Comparison of ENCODE assay signal across 8 cellular contexts in the genomic region with DNA sequence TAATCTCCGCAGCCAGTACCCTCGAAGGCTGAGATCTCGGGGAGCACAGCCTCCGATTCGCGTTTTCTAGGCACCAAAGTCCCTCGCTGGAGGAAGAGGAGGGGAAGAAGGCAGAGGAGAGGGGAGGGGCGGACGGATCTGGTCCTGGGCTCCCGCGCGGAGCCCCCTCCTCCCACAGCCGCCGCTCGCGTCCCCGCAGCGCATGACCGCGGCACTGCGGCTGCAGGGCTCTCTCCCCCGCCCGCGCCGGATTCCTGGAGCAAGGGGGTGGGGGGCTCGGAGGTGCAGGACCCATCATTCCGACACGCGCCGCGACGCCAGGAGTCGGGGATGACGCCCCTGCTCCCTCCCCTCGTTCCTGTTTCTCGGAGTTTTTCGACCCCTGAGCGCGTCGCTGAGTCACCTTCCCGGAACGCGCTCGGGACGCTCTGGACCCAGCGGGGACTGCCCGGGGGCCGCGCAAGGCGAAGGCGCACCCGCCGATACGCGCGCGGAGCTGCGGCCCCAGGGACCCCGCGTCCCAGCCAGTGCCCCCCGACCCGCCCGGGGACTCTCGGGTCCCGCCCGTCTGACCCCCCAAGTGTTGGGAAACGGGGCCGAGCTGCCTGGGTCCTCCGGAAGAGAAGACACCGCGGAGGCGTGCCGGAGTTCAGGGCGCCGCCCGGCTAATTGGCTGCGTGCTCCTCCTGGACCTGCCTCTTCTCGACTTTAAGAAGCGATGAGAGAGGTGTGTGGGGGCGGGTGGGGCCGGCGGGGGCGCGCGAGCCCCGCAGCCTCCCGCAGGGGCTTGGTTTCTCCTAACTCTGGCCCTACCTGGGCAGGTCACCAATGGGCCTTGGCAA. TPM values are rescaled to one million over a fixed set of nuclear protein-coding genes. Genes with fewer than 3 reads are reported as not detected.
A peak's percentile ranks its signal among the peaks of the same experiment; 100 is the strongest.
DNase-seq lines count a peak whose midpoint lies in the region; ATAC-seq and TF ChIP-seq lines count a peak whose summit lies in the region.

No MANE protein-coding gene starts in this region.

- peak overlapping the region; percentile 92 for H3K4me3 Mint-ChIP-seq in CD4-positive, alpha-beta T cell

- TF ChIP-seq CTCF in CD4-positive, alpha-beta T cell (IDR thresholded peaks at IDR 0.05): no peak
- TF ChIP-seq CTCF in HFF-Myc (IDR thresholded peaks at IDR 0.05; ENCODE audit: low read depth, low read length, missing control alignments) (no peak), body of pancreas (IDR thresholded peaks at IDR 0.05) (no peak)

- no peak overlapping the region for H3K27ac Mint-ChIP-seq in CD4-positive, alpha-beta T cell

- ATAC-seq in CD4-positive, alpha-beta T cell (ENCODE audit: poor library complexity): peak; percentile 60
- ATAC-seq in body of pancreas: peak; percentile 18
- ATAC-seq in HG03460 (IDR thresholded peaks at IDR 0.05; ENCODE audit: unreplicated experiment): no peak

- peak in 2 of 3 donors; percentile 35 to 52 for TF ChIP-seq POLR2A in body of pancreas (IDR thresholded peaks at IDR 0.05)

- H3K9me3 ChIP-seq in CD4-positive, alpha-beta T cell (ENCODE audit: control insufficient read depth, low read length): no peaks in the 10 kb centered on the region
- no peaks in the 10 kb centered on the region for H3K9me3 ChIP-seq in body of pancreas

- POLR2A ChIA-PET in CD4-positive, alpha-beta T cell (lab: Charles Lee): interaction anchor here (0.7 to 4.8 kb wide), 7 partner anchors 16 to 403 kb away, joined by 3 to 37 read pairs (median 3); a partner anchor contains a TSS

- no peak overlapping the region for H3K27ac ChIP-seq in CD4-positive, alpha-beta T cell (ENCODE audit: low read depth, low read length)
- peak overlapping the region; percentile 66 to 93 (median 86) for H3K27ac ChIP-seq in body of pancreas

- intact Hi-C loops in CD4-positive, alpha-beta T cell (cut with DNase I, micrococcal nuclease): loop anchor here in 1 of 2 experiments (10.0 kb wide), 1 partner anchor 398 kb away; no protein-coding TSS in a partner anchor
- intact Hi-C loops in body of pancreas (cut with DNase I): no loop called here

- DNase-seq in CD4-positive, alpha-beta T cell: peak; percentile 22 to 65 (median 43)
- DNase-seq in HFF-Myc (ENCODE audit: extremely low read depth, low read depth) (no peak), T-helper 1 cell (peak in 3 of 5 donors; percentile 28 to 75 (median 33)), body of pancreas (peak; percentile 40 to 59 (median 47)), islet precursor cell (peak; percentile 97), NCI-H774 (lab: John Stamatoyannopoulos, UW) (no peak)
- DNase-seq in stimulated activated CD4-positive, alpha-beta T cell treated with anti-CD3 and anti-CD28 coated beads, Interleukin-1b, Interleukin-23, amount 100 ng/mL, for 48 hours: peak; percentile 69

- H3K27me3 ChIP-seq in CD4-positive, alpha-beta T cell (ENCODE audit: control insufficient read depth, insufficient read depth, low read length): peaks cover 4% of the 10 kb centered on the region
- H3K27me3 ChIP-seq in body of pancreas: no peaks in the 10 kb centered on the region

- no peaks in the 10 kb centered on the region for H3K36me3 Mint-ChIP-seq in CD4-positive, alpha-beta T cell (ENCODE audit: low read depth)

- peaks cover 4% of the 10 kb centered on the region for H3K27me3 Mint-ChIP-seq in CD4-positive, alpha-beta T cell

- H3K4me3 ChIP-seq in HFF-Myc (replicated peaks; ENCODE audit: low read depth, low read length): peak overlapping the region; percentile 66
- peak overlapping the region; percentile 28 to 56 for H3K4me3 ChIP-seq in body of pancreas

- CTCF ChIA-PET in CD4-positive, alpha-beta T cell (lab: Charles Lee): interaction anchor here (3.6 kb wide), 1 partner anchor 15 kb away, joined by 31 read pairs; no protein-coding TSS in a partner anchor

- no peaks in the 10 kb centered on the region for H3K36me3 ChIP-seq in body of pancreas (replicated peaks in 1 of 2; ENCODE audit: insufficient read depth in 1 of 2, low read depth in 2 of 2)

- H3K4me1 ChIP-seq in body of pancreas: peaks cover 41% of the 10 kb centered on the region

- peaks cover 6% of the 10 kb centered on the region for H3K4me1 Mint-ChIP-seq in CD4-positive, alpha-beta T cell (ENCODE audit: low read depth)

- WGBS in body of pancreas, 2 donors: 1% methylated on average over 80 of the region's 87 CpGs; no CpG with 5 or more reads in 1 of the 2 donors

- H3K9me3 Mint-ChIP-seq in CD4-positive, alpha-beta T cell: no peaks in the 10 kb centered on the region

RNA-seq across cellular contexts. Expression of a gene that starts 1.4 kb away (rescaled TPM):
- 1 to 10 TPM in 1 of 2 experiments, under 1 TPM in 1; 0.45 to 1.1 TPM for total RNA-seq in CD4-positive, alpha-beta T cell
- total RNA-seq in body of pancreas: 10 to 100 TPM; 12.2 to 46.5 TPM

RNA-seq across cellular contexts. Expression of a gene that starts 29.3 kb away (rescaled TPM):
- total RNA-seq in CD4-positive, alpha-beta T cell: 10 to 100 TPM; 10.8 to 12.1 TPM
- total RNA-seq in body of pancreas: 10 to 100 TPM; 34.8 to 55.7 TPM

Comparison
In these comparisons a context has a peak if more than half of its experiments do, and no peak if none do; other contexts are left out.
1. DNase-seq: peak in CD4-positive, alpha-beta T cell (10 of 10), T-helper 1 cell (3 of 5), body of pancreas (4 of 4), islet precursor cell (single experiment) and stimulated activated CD4-positive, alpha-beta T cell treated with anti-CD3 and anti-CD28 coated beads, Interleukin-1b, Interleukin-23, amount 100 ng/mL, for 48 hours (single experiment); none in HFF-Myc (single experiment) and NCI-H774 (single experiment).
2. RNA of a gene that starts 1.4 kb away (total RNA-seq): 12.2 to 46.5 TPM in body of pancreas; 0.45 to 1.1 TPM in CD4-positive, alpha-beta T cell; every median in the first group is over 4 times any median in the second.